6 cellular contexts compared by ENCODE assay signal in genomic region chr22:11059129-11059528, GRCh38.
A peak's percentile ranks its signal among the peaks of the same experiment; 100 is the strongest.
DNase-seq lines count a peak whose midpoint lies in the region; ATAC-seq, FAIRE-seq and TF ChIP-seq lines count a peak whose summit lies in the region.
"Not testable (repeated sequence)": the region's sequence is repeated elsewhere in the genome, so short reads cannot be mapped to it uniquely, and the experiment has no call there.

No MANE protein-coding gene starts in this region.

- not testable (repeated sequence) for H3K4me3 Mint-ChIP-seq in activated CD8-positive, alpha-beta T cell treated with anti-CD3 and anti-CD28 coated beads, Interleukin-2, amount 10 ng/mL, durations not matched to agents 7 days and 5 days; endodermal cell

- not testable (repeated sequence) for TF ChIP-seq CTCF in endodermal cell (conservative IDR thresholded peaks at IDR 0.05); right atrium auricular region (IDR thresholded peaks at IDR 0.05); kidney (IDR thresholded peaks at IDR 0.05; ENCODE audit: borderline replicate concordance, extremely low read depth, insufficient read depth); spleen (IDR thresholded peaks at IDR 0.05 in 8 of 11, conservative IDR thresholded peaks at IDR 0.05 in 3 of 11)

- H3K23ac ChIP-seq in mesendoderm (ENCODE audit: low read length), result not testable (repeated sequence)

- not testable (repeated sequence) for H3K56ac ChIP-seq in mesendoderm (ENCODE audit: low read length)

- H3K4me2 ChIP-seq in mesendoderm (ENCODE audit: low read length), result not testable (repeated sequence)

- not testable (repeated sequence) for H2BK15ac ChIP-seq in mesendoderm (replicated peaks; ENCODE audit: low read depth)

- H3K18ac ChIP-seq in mesendoderm (ENCODE audit: low read length), result not testable (repeated sequence)

- peaks cover 61% of the 10 kb centered on the region for H3K9me3 Mint-ChIP-seq in activated CD8-positive, alpha-beta T cell treated with anti-CD3 and anti-CD28 coated beads, Interleukin-2, amount 10 ng/mL, durations not matched to agents 7 days and 5 days (ENCODE audit: insufficient read depth)
- H3K9me3 Mint-ChIP-seq in endodermal cell, result peaks cover 92% of the 10 kb centered on the region

- not testable (repeated sequence) for H3K79me1 ChIP-seq in mesendoderm (ENCODE audit: low read length)

- H3K79me2 ChIP-seq in mesendoderm (ENCODE audit: control insufficient read depth, insufficient read depth, low read length), result not testable (repeated sequence)

- H3K4me1 Mint-ChIP-seq in activated CD8-positive, alpha-beta T cell treated with anti-CD3 and anti-CD28 coated beads, Interleukin-2, amount 10 ng/mL, durations not matched to agents 7 days and 5 days (ENCODE audit: low read depth); endodermal cell: not testable (repeated sequence)

- peak; percentile 17 for DNase-seq in activated CD8-positive, alpha-beta T cell treated with anti-CD3 and anti-CD28 coated beads, Interleukin-2, amount 10 ng/mL, durations not matched to agents 7 days and 5 days
- DNase-seq in endodermal cell, mesendoderm: not testable (repeated sequence)
- peak; percentile 59 for DNase-seq in right atrium auricular region (ENCODE audit: low spot score)
- peak; percentile 54 for DNase-seq in kidney
- DNase-seq in spleen, result peak; percentile 51

- ATAC-seq in activated CD8-positive, alpha-beta T cell treated with anti-CD3 and anti-CD28 coated beads, Interleukin-2, amount 10 ng/mL, durations not matched to agents 7 days and 5 days, result not testable (repeated sequence)

- CTCF ChIA-PET in activated CD8-positive, alpha-beta T cell treated with anti-CD3 and anti-CD28 coated beads, Interleukin-2, amount 10 ng/mL, durations not matched to agents 7 days and 5 days (lab: Charles Lee), result not testable (repeated sequence)

- POLR2A ChIA-PET in activated CD8-positive, alpha-beta T cell treated with anti-CD3 and anti-CD28 coated beads, Interleukin-2, amount 10 ng/mL, durations not matched to agents 7 days and 5 days (lab: Charles Lee), result not testable (repeated sequence)

- WGBS in endodermal cell (ENCODE audit: insufficient coverage in 1 of 2, insufficient read length in 1 of 2), 2 experiments, result 73 to 74% methylated on average over 2 to 3 of the region's 3 CpGs
- no CpG with 5 or more reads among the region's 3 CpGs for WGBS in mesendoderm (ENCODE audit: extremely low coverage, insufficient coverage, low lambda C conversion rate)
- WGBS in spleen, 5 donors, result 81 to 91% (median 85%) methylated on average over 3 of the region's 3 CpGs

- not testable (repeated sequence) for H2AK5ac ChIP-seq in mesendoderm (ENCODE audit: low read length)

- H3K9ac ChIP-seq in endodermal cell (ENCODE audit: extremely low read depth, low read length, poor library complexity, severe bottlenecking); kidney (ENCODE audit: low read length in 2 of 2); mesendoderm (ENCODE audit: low read length): not testable (repeated sequence)

- not testable (repeated sequence) for H3K27me3 ChIP-seq in endodermal cell (ENCODE audit: control insufficient read depth, insufficient read depth, low read length, poor library complexity, severe bottlenecking); right atrium auricular region; mesendoderm (ENCODE audit: insufficient read depth, low read length, poor library complexity); spleen (replicated peaks in 1 of 7)

- not testable (repeated sequence) for FAIRE-seq in kidney (lab: Jason Lieb, UNC)

- not testable (repeated sequence) for TF ChIP-seq POLR2A in spleen (IDR thresholded peaks at IDR 0.05)

- not testable (repeated sequence) for H2BK5ac ChIP-seq in mesendoderm (ENCODE audit: low read length)

- intact Hi-C loops in kidney (cut with DNase I); spleen (cut with DNase I; ENCODE audit: low total_unique reads): not testable (repeated sequence)

- peaks cover 12% of the 10 kb centered on the region for H3K36me3 Mint-ChIP-seq in activated CD8-positive, alpha-beta T cell treated with anti-CD3 and anti-CD28 coated beads, Interleukin-2, amount 10 ng/mL, durations not matched to agents 7 days and 5 days (ENCODE audit: low read depth)
- H3K36me3 Mint-ChIP-seq in endodermal cell (ENCODE audit: low read depth), result not testable (repeated sequence)

- H3K9me3 ChIP-seq in endodermal cell (ENCODE audit: control insufficient read depth, low read length), result peaks cover 88% of the 10 kb centered on the region
- peaks cover 0 to 15% of the 10 kb centered on the region in 2 donors for H3K9me3 ChIP-seq in right atrium auricular region
- peaks cover 7 to 15% of the 10 kb centered on the region in 2 donors for H3K9me3 ChIP-seq in kidney (ENCODE audit: control insufficient read depth in 1 of 2, low read length in 2 of 2)
- peaks cover 8 to 88% (median 79%) of the 10 kb centered on the region in 8 donors for H3K9me3 ChIP-seq in spleen

- H4K5ac ChIP-seq in mesendoderm (ENCODE audit: low read length), result not testable (repeated sequence)

- H3K27ac Mint-ChIP-seq in activated CD8-positive, alpha-beta T cell treated with anti-CD3 and anti-CD28 coated beads, Interleukin-2, amount 10 ng/mL, durations not matched to agents 7 days and 5 days; endodermal cell: not testable (repeated sequence)

- H3K4ac ChIP-seq in mesendoderm (ENCODE audit: low read depth, low read length), result not testable (repeated sequence)

- not testable (repeated sequence) for H3K4me1 ChIP-seq in endodermal cell (ENCODE audit: control insufficient read depth, insufficient read depth, low read length); right atrium auricular region; kidney (ENCODE audit: control insufficient read depth in 1 of 2, insufficient read depth in 1 of 2, low read depth in 1 of 2, low read length in 2 of 2); mesendoderm (ENCODE audit: control insufficient read depth, low read depth, low read length); spleen

- H4K8ac ChIP-seq in mesendoderm (ENCODE audit: low read depth, low read length), result not testable (repeated sequence)

- peak overlapping the region; percentile 57 for H3K4me3 ChIP-seq in endodermal cell (ENCODE audit: low read length)
- H3K4me3 ChIP-seq in right atrium auricular region; kidney (ENCODE audit: low read length in 2 of 2); spleen: not testable (repeated sequence)
- H3K4me3 ChIP-seq in mesendoderm (ENCODE audit: low read length), result peak overlapping the region; percentile 42

- H3K27ac ChIP-seq in endodermal cell (ENCODE audit: low read depth, low read length); right atrium auricular region; kidney (ENCODE audit: low read depth in 2 of 2, low read length in 2 of 2); mesendoderm (ENCODE audit: low read depth, low read length); spleen: not testable (repeated sequence)

- not testable (repeated sequence) for H3K36me3 ChIP-seq in endodermal cell (ENCODE audit: control insufficient read depth, insufficient read depth, low read length); right atrium auricular region; kidney (ENCODE audit: control insufficient read depth in 1 of 2, insufficient read depth in 2 of 2, low read length in 2 of 2); mesendoderm (ENCODE audit: control insufficient read depth, insufficient read depth, low read length); spleen

- H2BK120ac ChIP-seq in mesendoderm (ENCODE audit: low read depth, low read length), result not testable (repeated sequence)

- H3K27me3 Mint-ChIP-seq in activated CD8-positive, alpha-beta T cell treated with anti-CD3 and anti-CD28 coated beads, Interleukin-2, amount 10 ng/mL, durations not matched to agents 7 days and 5 days (ENCODE audit: low read depth); endodermal cell (ENCODE audit: insufficient read depth): not testable (repeated sequence)
